Comparison of ENCODE assay signal across 1 cellular context in the genomic region with DNA sequence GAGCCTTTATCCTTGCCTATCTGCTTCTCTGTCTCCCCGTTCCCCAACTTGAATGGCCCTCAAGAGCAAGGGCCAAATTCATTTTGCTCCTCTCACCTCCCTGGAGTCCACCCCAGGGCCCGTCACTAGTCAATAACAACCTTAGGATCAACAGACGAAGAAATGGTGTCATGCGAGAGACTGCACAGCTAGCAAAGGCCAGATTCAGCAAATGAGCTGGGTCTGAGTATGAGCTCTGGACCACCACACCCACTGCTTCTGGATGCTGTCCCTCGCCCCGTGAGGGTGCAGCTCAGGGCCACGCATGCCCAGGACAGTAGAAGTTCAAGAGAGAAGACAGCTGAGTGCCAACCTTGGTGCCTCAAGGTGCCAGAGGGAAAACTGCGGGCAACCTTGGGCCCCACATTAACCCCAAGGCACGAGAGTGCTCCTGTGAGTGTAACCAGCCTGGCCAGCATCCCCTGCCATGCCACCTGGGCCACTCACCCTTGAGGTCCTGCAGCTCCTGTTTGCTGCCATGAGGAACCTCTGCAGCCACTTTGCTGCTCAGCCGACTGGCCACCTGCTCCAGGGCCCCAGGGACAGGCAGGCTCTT.
TF ChIP-seq lines count a peak whose summit lies in the region.

No MANE protein-coding gene starts in this region.

TF ChIP-seq in GM23338, 12 proteins besides CTCF, POLR2A, EP300 and RAD21:
- no peak for TF ChIP-seq EZH2 (IDR thresholded peaks at IDR 0.05; ENCODE audit: low read depth, unreplicated experiment)
- TF ChIP-seq STAT1 (IDR thresholded peaks at IDR 0.05; ENCODE audit: unreplicated experiment): no peak
- TF ChIP-seq CREB1 (CRISPR knock-in tag; IDR thresholded peaks at IDR 0.05; ENCODE audit: low read depth): no peak
- TF ChIP-seq, protein P1, sequence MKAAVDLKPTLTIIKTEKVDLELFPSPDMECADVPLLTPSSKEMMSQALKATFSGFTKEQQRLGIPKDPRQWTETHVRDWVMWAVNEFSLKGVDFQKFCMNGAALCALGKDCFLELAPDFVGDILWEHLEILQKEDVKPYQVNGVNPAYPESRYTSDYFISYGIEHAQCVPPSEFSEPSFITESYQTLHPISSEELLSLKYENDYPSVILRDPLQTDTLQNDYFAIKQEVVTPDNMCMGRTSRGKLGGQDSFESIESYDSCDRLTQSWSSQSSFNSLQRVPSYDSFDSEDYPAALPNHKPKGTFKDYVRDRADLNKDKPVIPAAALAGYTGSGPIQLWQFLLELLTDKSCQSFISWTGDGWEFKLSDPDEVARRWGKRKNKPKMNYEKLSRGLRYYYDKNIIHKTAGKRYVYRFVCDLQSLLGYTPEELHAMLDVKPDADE (IDR thresholded peaks at IDR 0.05): no peak
- TF ChIP-seq, protein P2, sequence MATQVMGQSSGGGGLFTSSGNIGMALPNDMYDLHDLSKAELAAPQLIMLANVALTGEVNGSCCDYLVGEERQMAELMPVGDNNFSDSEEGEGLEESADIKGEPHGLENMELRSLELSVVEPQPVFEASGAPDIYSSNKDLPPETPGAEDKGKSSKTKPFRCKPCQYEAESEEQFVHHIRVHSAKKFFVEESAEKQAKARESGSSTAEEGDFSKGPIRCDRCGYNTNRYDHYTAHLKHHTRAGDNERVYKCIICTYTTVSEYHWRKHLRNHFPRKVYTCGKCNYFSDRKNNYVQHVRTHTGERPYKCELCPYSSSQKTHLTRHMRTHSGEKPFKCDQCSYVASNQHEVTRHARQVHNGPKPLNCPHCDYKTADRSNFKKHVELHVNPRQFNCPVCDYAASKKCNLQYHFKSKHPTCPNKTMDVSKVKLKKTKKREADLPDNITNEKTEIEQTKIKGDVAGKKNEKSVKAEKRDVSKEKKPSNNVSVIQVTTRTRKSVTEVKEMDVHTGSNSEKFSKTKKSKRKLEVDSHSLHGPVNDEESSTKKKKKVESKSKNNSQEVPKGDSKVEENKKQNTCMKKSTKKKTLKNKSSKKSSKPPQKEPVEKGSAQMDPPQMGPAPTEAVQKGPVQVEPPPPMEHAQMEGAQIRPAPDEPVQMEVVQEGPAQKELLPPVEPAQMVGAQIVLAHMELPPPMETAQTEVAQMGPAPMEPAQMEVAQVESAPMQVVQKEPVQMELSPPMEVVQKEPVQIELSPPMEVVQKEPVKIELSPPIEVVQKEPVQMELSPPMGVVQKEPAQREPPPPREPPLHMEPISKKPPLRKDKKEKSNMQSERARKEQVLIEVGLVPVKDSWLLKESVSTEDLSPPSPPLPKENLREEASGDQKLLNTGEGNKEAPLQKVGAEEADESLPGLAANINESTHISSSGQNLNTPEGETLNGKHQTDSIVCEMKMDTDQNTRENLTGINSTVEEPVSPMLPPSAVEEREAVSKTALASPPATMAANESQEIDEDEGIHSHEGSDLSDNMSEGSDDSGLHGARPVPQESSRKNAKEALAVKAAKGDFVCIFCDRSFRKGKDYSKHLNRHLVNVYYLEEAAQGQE (IDR thresholded peaks at IDR 0.05; ENCODE audit: unreplicated experiment): no peak
- no peak for TF ChIP-seq ZNF114 (CRISPR knock-in tag; IDR thresholded peaks at IDR 0.05)
- TF ChIP-seq ZNF331 (CRISPR knock-in tag; IDR thresholded peaks at IDR 0.05; ENCODE audit: low read depth): no peak
- no peak for TF ChIP-seq JUNB (IDR thresholded peaks at IDR 0.05; ENCODE audit: unreplicated experiment)
- TF ChIP-seq NANOG (IDR thresholded peaks at IDR 0.05; ENCODE audit: borderline replicate concordance): no peak
- TF ChIP-seq EZH2phosphoT487 (IDR thresholded peaks at IDR 0.05; ENCODE audit: unreplicated experiment): no peak
- no peak for TF ChIP-seq ZNF462 (CRISPR knock-in tag; IDR thresholded peaks at IDR 0.05)
- TF ChIP-seq POLR2AphosphoS5 (IDR thresholded peaks at IDR 0.05; ENCODE audit: low read depth): no peak
